8 cellular contexts compared by ENCODE assay signal in the genomic region with DNA sequence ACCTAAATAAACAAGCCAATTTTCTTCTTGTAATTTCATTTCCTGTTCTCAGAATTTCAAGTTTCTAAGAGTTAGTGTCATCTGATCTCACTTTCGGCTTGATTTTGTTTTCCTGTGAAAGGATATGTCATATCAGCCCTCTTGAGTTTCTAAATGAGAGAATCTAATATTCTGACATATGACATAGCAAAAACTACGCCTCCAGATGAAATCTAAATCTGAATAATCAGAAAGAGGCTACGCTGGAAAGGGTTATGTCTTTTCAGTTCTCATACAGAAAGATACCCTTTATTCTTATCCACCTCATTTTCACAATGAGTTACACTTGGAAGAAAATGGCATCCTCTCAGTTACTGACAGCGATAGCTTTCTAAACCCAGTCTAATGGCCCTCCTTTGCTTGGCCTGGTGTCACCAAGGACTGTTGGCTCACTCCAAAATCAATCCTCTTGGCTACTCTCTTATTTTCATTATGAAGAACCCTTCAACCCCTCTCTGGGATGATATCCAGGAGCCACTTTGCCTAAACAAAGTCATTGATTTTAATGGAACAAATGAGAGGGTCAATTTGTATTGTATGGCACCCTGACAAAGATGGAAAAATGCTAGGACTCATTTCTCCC.
DNase-seq lines count a peak whose midpoint lies in the region; ATAC-seq lines count a peak whose summit lies in the region.
"Had no signal": no experiment of that assay in that cellular context is flagged by ENCODE, and none has a peak within 500 bp of the region (broad histone marks: within the 10 kb centered on the region; RNA-seq: fewer than 3 reads in every experiment).

No MANE protein-coding gene starts in this region.

- no peak for DNase-seq in left lobe of liver (ENCODE audit: low spot score)
- no peak for DNase-seq in H4 (ENCODE audit: low spot score)
- DNase-seq in globus pallidus (ENCODE audit: low spot score): no peak
- DNase-seq in D341Med (ENCODE audit: low spot score): no peak
- DNase-seq: MV-4-11 had no signal

- peak; percentile 82 for ATAC-seq in GM18873 (IDR thresholded peaks at IDR 0.05; ENCODE audit: low FRiP score, unreplicated experiment)
- ATAC-seq in GM21737 (IDR thresholded peaks at IDR 0.05; ENCODE audit: unreplicated experiment): peak; percentile 63
- ATAC-seq in HG03521 (IDR thresholded peaks at IDR 0.05; ENCODE audit: unreplicated experiment): peak; percentile 87
- ATAC-seq in left lobe of liver: peak; percentile 72
